Comparison of ENCODE assay signal across 1 cellular context in genomic region chr5:176415240-176416122, GRCh38.
TF ChIP-seq lines count a peak whose summit lies in the region.

No MANE protein-coding gene starts in this region.

TF ChIP-seq in liver, 16 proteins besides CTCF, POLR2A, EP300 and RAD21 (continued from another document):
- no peak for TF ChIP-seq REST (IDR thresholded peaks at IDR 0.05)
- no peak for TF ChIP-seq NR2F2 (IDR thresholded peaks at IDR 0.05)
- TF ChIP-seq HNF4A (conservative IDR thresholded peaks at IDR 0.05): no peak
- TF ChIP-seq SP1 (IDR thresholded peaks at IDR 0.05): no peak
TF ChIP-seq in liver: peak in this region for 0.
